8 cellular contexts compared by ENCODE assay signal in genomic region chr7:100544949-100545635, GRCh38. TPM values are rescaled to one million over a fixed set of nuclear protein-coding genes. Genes with fewer than 3 reads are reported as not detected.
A peak's percentile ranks its signal among the peaks of the same experiment; 100 is the strongest.
DNase-seq lines count a peak whose midpoint lies in the region; ATAC-seq lines count a peak whose summit lies in the region.

No MANE protein-coding gene starts in this region.

- ATAC-seq in GM19043 (IDR thresholded peaks at IDR 0.05; ENCODE audit: low read depth, unreplicated experiment), result peak; percentile 17
- ATAC-seq in HG03521 (IDR thresholded peaks at IDR 0.05; ENCODE audit: unreplicated experiment), result no peak

- peak; percentile 74 for DNase-seq in cerebellar cortex (ENCODE audit: low spot score)
- no peak for DNase-seq in NCI-H82 (lab: John Stamatoyannopoulos, UW)
- DNase-seq in NOMO-1 treated with DMSO at 0.1 percent for 48 hours (lab: John Stamatoyannopoulos, UW; ENCODE audit: unreplicated experiment), result no peak
- DNase-seq in germinal center (ENCODE audit: low spot score), result no peak

- H3K27me3 ChIP-seq in HUES64 (ENCODE audit: insufficient read depth, low read length) (peaks cover 4% of the 10 kb centered on the region), muscle layer of duodenum (ENCODE audit: low read depth, low read length) (no peaks in the 10 kb centered on the region)

- peak overlapping the region; percentile 76 for H3K27ac ChIP-seq in HUES64 (ENCODE audit: low read depth, low read length)
- peak overlapping the region; percentile 91 for H3K27ac ChIP-seq in muscle layer of duodenum (ENCODE audit: low read length)

- H3K36me3 ChIP-seq in HUES64 (ENCODE audit: insufficient read depth, low read length) (peaks cover 7% of the 10 kb centered on the region; the same call in 1 of the 2 replicates), muscle layer of duodenum (ENCODE audit: control insufficient read depth in 1 of 2, insufficient read depth in 2 of 2, low read length in 2 of 2) (peaks cover 0 to 4% of the 10 kb centered on the region in 2 donors)

- WGBS in HUES64, result 79% methylated on average over 2 of the region's 2 CpGs

- H3K4me1 ChIP-seq in HUES64 (ENCODE audit: insufficient read depth, low read length), result peaks cover 54% of the 10 kb centered on the region
- H3K4me1 ChIP-seq in muscle layer of duodenum (ENCODE audit: control insufficient read depth in 1 of 2, insufficient read depth in 2 of 2, low read length in 2 of 2), result peaks cover 40 to 51% of the 10 kb centered on the region in 2 donors

- peak overlapping the region; percentile 63 for H3K9ac ChIP-seq in HUES64 (ENCODE audit: low read depth, low read length)

- no peak overlapping the region for H3K4me3 ChIP-seq in HUES64 (ENCODE audit: low read length)
- peak overlapping the region in 1 of 2 donors; percentile 39 for H3K4me3 ChIP-seq in muscle layer of duodenum (ENCODE audit: low read depth in 1 of 2, low read length in 2 of 2)

- H3K9me3 ChIP-seq in HUES64 (ENCODE audit: insufficient read depth, low read depth, low read length) (no peaks in the 10 kb centered on the region), muscle layer of duodenum (ENCODE audit: control insufficient read depth in 1 of 2, low read length in 2 of 2) (no peaks in the 10 kb centered on the region)

RNA-seq across cellular contexts. Expression of gene AGFG2, which starts 6.1 kb away (rescaled TPM):
- polyA plus RNA-seq in HUES64 (2013, experiment 1 of 2), result 3.3 TPM
- 6.0 TPM for polyA plus RNA-seq in HUES64 (2013, experiment 2 of 2)

RNA-seq across cellular contexts. Expression of gene SAP25, which starts 28.6 kb away (rescaled TPM):
- 0.95 TPM for polyA plus RNA-seq in HUES64 (2013, experiment 1 of 2)
- 0.89 TPM for polyA plus RNA-seq in HUES64 (2013, experiment 2 of 2)

RNA-seq across cellular contexts. Expression of gene LRCH4, which starts 40.8 kb away (rescaled TPM):
- polyA plus RNA-seq in HUES64 (2013, experiment 1 of 2), result 22.4 TPM
- polyA plus RNA-seq in HUES64 (2013, experiment 2 of 2), result 23.6 TPM

RNA-seq across cellular contexts. Expression of gene FBXO24, which starts 41.0 kb away (rescaled TPM):
- polyA plus RNA-seq in HUES64 (2013, experiment 1 of 2), result 0.45 TPM
- polyA plus RNA-seq in HUES64 (2013, experiment 2 of 2), result 0.76 TPM

RNA-seq across cellular contexts. Expression of gene PCOLCE, which starts 57.1 kb away (rescaled TPM):
- polyA plus RNA-seq in HUES64 (2013, experiment 1 of 2), result 18.5 TPM
- 30.1 TPM for polyA plus RNA-seq in HUES64 (2013, experiment 2 of 2)
